2 cellular contexts compared by ENCODE assay signal in genomic region chr2:126793885-126794613, GRCh38.
TF ChIP-seq lines count a peak whose summit lies in the region.

No MANE protein-coding gene starts in this region.

TF ChIP-seq in K562, 482 proteins besides CTCF, POLR2A, EP300 and RAD21 (continued from another document):
- TF ChIP-seq SP2 (IDR thresholded peaks at IDR 0.05; ENCODE audit: extremely low read depth, low read depth, low read length, poor library complexity, severe bottlenecking) (no peak), RBM22 (IDR thresholded peaks at IDR 0.05; ENCODE audit: low read depth, low read length, poor library complexity, severe bottlenecking) (no peak), CUX1 (CRISPR knock-in tag; IDR thresholded peaks at IDR 0.05) (no peak), BMI1 (IDR thresholded peaks at IDR 0.05; ENCODE audit: low read length) (no peak), ARID3B (CRISPR knock-in tag; IDR thresholded peaks at IDR 0.05; ENCODE audit: borderline replicate concordance) (no peak), ZNF143 (CRISPR knock-in tag; IDR thresholded peaks at IDR 0.05) (no peak), CBX1 (IDR thresholded peaks at IDR 0.05; ENCODE audit: low read depth) (no peak), ZNF408 (CRISPR knock-in tag; IDR thresholded peaks at IDR 0.05; ENCODE audit: low read depth) (no peak), STAT5B (CRISPR knock-in tag; IDR thresholded peaks at IDR 0.05) (no peak)

TF ChIP-seq in HepG2, 621 proteins besides CTCF, POLR2A, EP300 and RAD21 (continued from another document):
- TF ChIP-seq ZNF687 (CRISPR knock-in tag; IDR thresholded peaks at IDR 0.05) (0 out of 2 replicates have a peak, but pooled peaks have one; percentile 9), STAG1 (CRISPR knock-in tag; IDR thresholded peaks at IDR 0.05) (peak; percentile 60), TMF1 (CRISPR knock-in tag; IDR thresholded peaks at IDR 0.05; ENCODE audit: low read depth) (no peak)
